Comparison of ENCODE assay signal across 22 cellular contexts in genomic region chr3:157531301-157531660, GRCh38. TPM values are rescaled to one million over a fixed set of nuclear protein-coding genes. Genes with fewer than 3 reads are reported as not detected.
DNase-seq lines count a peak whose midpoint lies in the region; FAIRE-seq and TF ChIP-seq lines count a peak whose summit lies in the region.
"Had no signal": no experiment of that assay in that cellular context is flagged by ENCODE, and none has a peak within 500 bp of the region (broad histone marks: within the 10 kb centered on the region; RNA-seq: fewer than 3 reads in every experiment).

No MANE protein-coding gene starts in this region.

- 82 to 92% (median 85%) methylated on average over 3 of the region's 3 CpGs for WGBS in stomach, 5 donors

- no peaks in the 10 kb centered on the region for H4K20me1 ChIP-seq in astrocyte (ENCODE audit: insufficient read depth, low read length)
- H4K20me1 ChIP-seq: BLaER1 had no signal

- intact Hi-C loops in stomach (cut with DNase I; ENCODE audit: low total_unique reads), result no loop called here

- no peak overlapping the region for H3K4me3 Mint-ChIP-seq in astrocyte (ENCODE audit: unreplicated experiment)
- H3K4me3 Mint-ChIP-seq: activated naive CD8-positive, alpha-beta T cell treated with anti-CD3 and anti-CD28 coated beads for 36 hours; activated T-helper 1 cell treated with anti-CD3 and anti-CD28 coated beads, Interleukin-12 subunit alpha, Interleukin-12 subunit beta, Interleukin-2, Interleukin-4 antibody, amounts not matched to agents 30 ng/mL and 10 ng/mL and 1 ng/mL, durations not matched to agents 14 hours and 24 hours and 36 hours; stimulated activated naive B cell treated with anti-CD40 and anti-IgM and Interleukin-4, amounts not matched to agents 10 μg/mL and 1 μg/mL and 100 μg/mL, for 72 hours; T-helper 17 cell had no signal

- peak overlapping the region; percentile 24 for H2AFZ ChIP-seq in astrocyte (ENCODE audit: low read depth, low read length)

- no peaks in the 10 kb centered on the region for H3K9me3 Mint-ChIP-seq in astrocyte (ENCODE audit: unreplicated experiment)
- H3K9me3 Mint-ChIP-seq: activated naive CD8-positive, alpha-beta T cell treated with anti-CD3 and anti-CD28 coated beads for 36 hours; activated T-helper 1 cell treated with anti-CD3 and anti-CD28 coated beads, Interleukin-12 subunit alpha, Interleukin-12 subunit beta, Interleukin-2, Interleukin-4 antibody, amounts not matched to agents 30 ng/mL and 10 ng/mL and 1 ng/mL, durations not matched to agents 14 hours and 24 hours and 36 hours; stimulated activated naive B cell treated with anti-CD40 and anti-IgM and Interleukin-4, amounts not matched to agents 10 μg/mL and 1 μg/mL and 100 μg/mL, for 72 hours had no signal

- H3K27me3 ChIP-seq in astrocyte (ENCODE audit: insufficient read depth, low read length) (no peaks in the 10 kb centered on the region), stomach (no peaks in the 10 kb centered on the region)
- H3K27me3 ChIP-seq: BLaER1, cardiac muscle cell, heart right ventricle, right lobe of liver, tibial artery had no signal

- H3K4me3 ChIP-seq in astrocyte (ENCODE audit: insufficient read depth, low read depth, low read length), result peak overlapping the region; percentile 67
- H3K4me3 ChIP-seq in fibroblast of mammary gland (ENCODE audit: control insufficient read depth, low read depth, low read length), result no peak overlapping the region
- no peak overlapping the region for H3K4me3 ChIP-seq in stomach
- H3K4me3 ChIP-seq: BLaER1, cardiac muscle cell, heart right ventricle, right lobe of liver, tibial artery had no signal

- H3K4me1 Mint-ChIP-seq in astrocyte (ENCODE audit: low read depth, unreplicated experiment), result peaks cover 18% of the 10 kb centered on the region
- H3K4me1 Mint-ChIP-seq: activated naive CD8-positive, alpha-beta T cell treated with anti-CD3 and anti-CD28 coated beads for 36 hours; stimulated activated naive B cell treated with anti-CD40 and anti-IgM and Interleukin-4, amounts not matched to agents 10 μg/mL and 1 μg/mL and 100 μg/mL, for 72 hours; T-helper 17 cell had no signal

- peaks cover 51% of the 10 kb centered on the region for H3K79me2 ChIP-seq in astrocyte (ENCODE audit: insufficient read depth, low read length)

- peak overlapping the region; percentile 81 for H3K9ac ChIP-seq in astrocyte (ENCODE audit: low read length)
- H3K9ac ChIP-seq: BLaER1 had no signal

- no peaks in the 10 kb centered on the region for H3K36me3 Mint-ChIP-seq in astrocyte (ENCODE audit: low read depth, unreplicated experiment)
- H3K36me3 Mint-ChIP-seq: activated naive CD8-positive, alpha-beta T cell treated with anti-CD3 and anti-CD28 coated beads for 36 hours; stimulated activated naive B cell treated with anti-CD40 and anti-IgM and Interleukin-4, amounts not matched to agents 10 μg/mL and 1 μg/mL and 100 μg/mL, for 72 hours had no signal

- TF ChIP-seq POLR2A in stomach (IDR thresholded peaks at IDR 0.05), result no peak

- H3K36me3 ChIP-seq in astrocyte (ENCODE audit: insufficient read depth, low read length), result no peaks in the 10 kb centered on the region
- H3K36me3 ChIP-seq in stomach, result no peaks in the 10 kb centered on the region
- H3K36me3 ChIP-seq: BLaER1, cardiac muscle cell, heart right ventricle, right lobe of liver, tibial artery had no signal

- peak; percentile 62 for DNase-seq in HT1080 (ENCODE audit: low read depth)
- DNase-seq in astrocyte (ENCODE audit: low read depth), result peak; percentile 74
- peak; percentile 54 for DNase-seq in fibroblast of mammary gland (ENCODE audit: low read depth)
- DNase-seq in MV-4-11 (lab: John Stamatoyannopoulos, UW), result no peak
- no peak for DNase-seq in stomach
- DNase-seq in NCI-H2081 (lab: John Stamatoyannopoulos, UW), result no peak
- DNase-seq in amniotic stem cell (lab: John Stamatoyannopoulos, UW), result no peak
- DNase-seq: activated CD4-positive, CD25-positive, alpha-beta regulatory T cell; activated naive CD8-positive, alpha-beta T cell treated with anti-CD3 and anti-CD28 coated beads for 36 hours; heart right ventricle; NCI-H1105 treated with DMSO at 0.1 percent for 48 hours; NCI-H2107; NCI-H526 treated with DMSO at 0.1 percent for 48 hours; right lobe of liver; SIG-M5; stimulated activated naive B cell treated with anti-CD40 and anti-IgM and Interleukin-4, amounts not matched to agents 10 μg/mL and 1 μg/mL and 100 μg/mL, for 72 hours; T-helper 17 cell; tibial artery had no signal

- no peak for TF ChIP-seq EP300 in stomach (IDR thresholded peaks at IDR 0.05)

- H3K4me2 ChIP-seq in astrocyte (ENCODE audit: low read length), result peak overlapping the region; percentile 86
- H3K4me2 ChIP-seq: BLaER1 had no signal

- TF ChIP-seq CTCF in astrocyte (IDR thresholded peaks at IDR 0.05; ENCODE audit: insufficient read depth, low read depth, low read length) (no peak), fibroblast of mammary gland (conservative IDR thresholded peaks at IDR 0.05; ENCODE audit: control insufficient read depth, insufficient read depth, low read depth, low read length) (no peak), stomach (IDR thresholded peaks at IDR 0.05) (no peak)

- H3K9me3 ChIP-seq in astrocyte (ENCODE audit: insufficient read depth, low read depth, low read length) (no peaks in the 10 kb centered on the region), stomach (no peaks in the 10 kb centered on the region)
- H3K9me3 ChIP-seq: BLaER1, right lobe of liver, tibial artery had no signal

- peaks cover 59% of the 10 kb centered on the region for H3K4me1 ChIP-seq in astrocyte (ENCODE audit: insufficient read depth, low read length)
- H3K4me1 ChIP-seq in stomach, result peaks cover 0 to 6% (median 0%) of the 10 kb centered on the region in 4 donors
- H3K4me1 ChIP-seq: BLaER1, right lobe of liver had no signal

- H3K27ac Mint-ChIP-seq in astrocyte (ENCODE audit: unreplicated experiment), result no peak overlapping the region
- H3K27ac Mint-ChIP-seq: activated naive CD8-positive, alpha-beta T cell treated with anti-CD3 and anti-CD28 coated beads for 36 hours; activated T-helper 1 cell treated with anti-CD3 and anti-CD28 coated beads, Interleukin-12 subunit alpha, Interleukin-12 subunit beta, Interleukin-2, Interleukin-4 antibody, amounts not matched to agents 30 ng/mL and 10 ng/mL and 1 ng/mL, durations not matched to agents 14 hours and 24 hours and 36 hours; T-helper 17 cell had no signal

- FAIRE-seq in astrocyte (lab: Jason Lieb, UNC), result no peak

- peak overlapping the region; percentile 89 for H3K27ac ChIP-seq in astrocyte (ENCODE audit: low read depth, low read length)
- H3K27ac ChIP-seq in stomach, result no peak overlapping the region
- H3K27ac ChIP-seq: BLaER1, cardiac muscle cell, heart right ventricle, right lobe of liver, tibial artery had no signal

- H3K27me3 Mint-ChIP-seq in astrocyte (ENCODE audit: low read depth, unreplicated experiment), result no peaks in the 10 kb centered on the region
- H3K27me3 Mint-ChIP-seq: stimulated activated naive B cell treated with anti-CD40 and anti-IgM and Interleukin-4, amounts not matched to agents 10 μg/mL and 1 μg/mL and 100 μg/mL, for 72 hours had no signal

RNA-seq across cellular contexts. Expression of gene VEPH1, which starts 28.1 kb away (rescaled TPM):
- 85.5 and 91.1 TPM in 2 replicates for total RNA-seq in HT1080 (2014; rRNA removed; shearing (Covaris generic))
- 57.3 and 72.2 TPM in 2 replicates for polyA plus RNA-seq in HT1080 (2015; cell fraction: cytosol; rRNA removed)
- 89.2 and 94.4 TPM in 2 replicates for polyA plus RNA-seq in HT1080 (2015; cell fraction: nucleus; rRNA removed)
- total RNA-seq in astrocyte, result 9.3 and 9.4 TPM in 2 replicates
- 1 to 10 TPM in 3 of 5 donors, under 1 TPM in 1, not detected in 1; 0.58 to 9.4 (median 3.6) TPM for total RNA-seq in stomach
- polyA plus RNA-seq in stomach, result 1 to 10 TPM; 1.5 to 1.6 (median 1.5) TPM
- total RNA-seq: activated naive CD8-positive, alpha-beta T cell treated with anti-CD3 and anti-CD28 coated beads for 36 hours; activated T-helper 1 cell treated with anti-CD3 and anti-CD28 coated beads, Interleukin-12 subunit alpha, Interleukin-12 subunit beta, Interleukin-2, Interleukin-4 antibody, amounts not matched to agents 30 ng/mL and 10 ng/mL and 1 ng/mL, durations not matched to agents 14 hours and 24 hours and 36 hours; HT-29 had no signal

Comparison
In these comparisons a context has a peak if more than half of its experiments do, and no peak if none do; other contexts are left out.
1. DNase-seq: peak in HT1080 (single experiment), astrocyte (single experiment) and fibroblast of mammary gland (single experiment); none in MV-4-11 (single experiment), stomach (single experiment), NCI-H2081 (0 of 2) and amniotic stem cell (single experiment).